Comparison of ENCODE assay signal across 9 cellular contexts in genomic region chr2:121479882-121480522, GRCh38. TPM values are rescaled to one million over a fixed set of nuclear protein-coding genes. Genes with fewer than 3 reads are reported as not detected.
A peak's percentile ranks its signal among the peaks of the same experiment; 100 is the strongest.
DNase-seq lines count a peak whose midpoint lies in the region; ATAC-seq and TF ChIP-seq lines count a peak whose summit lies in the region.
"Had no signal": no experiment of that assay in that cellular context is flagged by ENCODE, and none has a peak within 500 bp of the region (broad histone marks: within the 10 kb centered on the region; RNA-seq: fewer than 3 reads in every experiment).

No MANE protein-coding gene starts in this region.

- in situ Hi-C loops in brain microvascular endothelial cell (cut with HindIII; ENCODE audit: low pct_ligation_motif_present, low sequenced_read_pairs), result no loop called here

- intact Hi-C loops in mucosa of descending colon (cut with DNase I, micrococcal nuclease), result no loop called here

- H3K9me3 ChIP-seq in mucosa of descending colon, result no peaks in the 10 kb centered on the region

- no peak overlapping the region for H3K27ac ChIP-seq in brain microvascular endothelial cell

- H3K4me1 ChIP-seq in mucosa of descending colon (ENCODE audit: low read depth), result peaks cover 7% of the 10 kb centered on the region

- TF ChIP-seq CTCF in brain microvascular endothelial cell (IDR thresholded peaks at IDR 0.05; ENCODE audit: low read depth, low read length, missing control alignments) (peak; percentile 38), mucosa of descending colon (IDR thresholded peaks at IDR 0.05) (no peak)

- peak; percentile 90 for DNase-seq in DMS 273 (lab: John Stamatoyannopoulos, UW; ENCODE audit: unreplicated experiment)
- DNase-seq in NCI-H1105 (lab: John Stamatoyannopoulos, UW), result peak; percentile 15
- DNase-seq in brain microvascular endothelial cell, result no peak
- peak; percentile 46 to 87 (median 70) for DNase-seq in mucosa of descending colon
- DNase-seq in T-helper 9 cell, result no peak
- DNase-seq: RPMI8226 had no signal

- H3K4me3 ChIP-seq in brain microvascular endothelial cell (ENCODE audit: low read depth, low read length) (no peak overlapping the region), mucosa of descending colon (no peak overlapping the region)

- no peaks in the 10 kb centered on the region for H3K27me3 ChIP-seq in brain microvascular endothelial cell (replicated peaks)

- ATAC-seq in mucosa of descending colon, result peak; percentile 96
- no peak for ATAC-seq in GM19395 (IDR thresholded peaks at IDR 0.05; ENCODE audit: unreplicated experiment)
- no peak for ATAC-seq in GM18870 (IDR thresholded peaks at IDR 0.05; ENCODE audit: unreplicated experiment)
- no peak for ATAC-seq in HG03135 (IDR thresholded peaks at IDR 0.05; ENCODE audit: unreplicated experiment)

- no peaks in the 10 kb centered on the region for H3K36me3 ChIP-seq in brain microvascular endothelial cell (replicated peaks)
- H3K36me3 ChIP-seq in mucosa of descending colon (ENCODE audit: low read depth), result no peaks in the 10 kb centered on the region

RNA-seq across cellular contexts. Expression of gene RNU4ATAC, which starts 50.7 kb away (rescaled TPM):
- 1 to 10 TPM in 1 of 3 donors, not detected in 2; 9.7 TPM for total RNA-seq in mucosa of descending colon

Comparison
In these comparisons a context has a peak if more than half of its experiments do, and no peak if none do; other contexts are left out.
1. DNase-seq: peak in DMS 273 (single experiment), NCI-H1105 (single experiment) and mucosa of descending colon (3 of 3); none in brain microvascular endothelial cell (single experiment) and T-helper 9 cell (single experiment).